15 cellular contexts compared by ENCODE assay signal in genomic region chr5:160054831-160055230, GRCh38. TPM values are rescaled to one million over a fixed set of nuclear protein-coding genes. Genes with fewer than 3 reads are reported as not detected.
DNase-seq lines count a peak whose midpoint lies in the region; ATAC-seq, FAIRE-seq and TF ChIP-seq lines count a peak whose summit lies in the region.
"Had no signal": no experiment of that assay in that cellular context is flagged by ENCODE, and none has a peak within 500 bp of the region (broad histone marks: within the 10 kb centered on the region; RNA-seq: fewer than 3 reads in every experiment).

No MANE protein-coding gene starts in this region.

- no peaks in the 10 kb centered on the region for H4K20me1 ChIP-seq in astrocyte (ENCODE audit: insufficient read depth, low read length)

- no peak overlapping the region for H3K4me3 ChIP-seq in AG10803 (ENCODE audit: low read length)
- H3K4me3 ChIP-seq in astrocyte (ENCODE audit: insufficient read depth, low read depth, low read length), result no peak overlapping the region
- no peak overlapping the region for H3K4me3 ChIP-seq in kidney epithelial cell (ENCODE audit: low read depth, low read length)

- no peak for TF ChIP-seq CTCF in AG10803 (conservative IDR thresholded peaks at IDR 0.05; ENCODE audit: low read length)
- TF ChIP-seq CTCF in astrocyte (IDR thresholded peaks at IDR 0.05; ENCODE audit: insufficient read depth, low read depth, low read length), result no peak
- no peak for TF ChIP-seq CTCF in kidney epithelial cell (IDR thresholded peaks at IDR 0.05; ENCODE audit: insufficient read depth, low read length, poor library complexity, severe bottlenecking)

- H3K36me3 Mint-ChIP-seq in astrocyte (ENCODE audit: low read depth, unreplicated experiment), result peaks cover 16% of the 10 kb centered on the region
- H3K36me3 Mint-ChIP-seq in activated T-helper 1 cell treated with anti-CD3 and anti-CD28 coated beads, Interleukin-12 subunit alpha, Interleukin-12 subunit beta, Interleukin-2, Interleukin-4 antibody, amounts not matched to agents 30 ng/mL and 10 ng/mL and 1 ng/mL, durations not matched to agents 14 hours and 24 hours and 36 hours (ENCODE audit: low read depth), result peaks cover 49% of the 10 kb centered on the region

- H3K36me3 ChIP-seq in astrocyte (ENCODE audit: insufficient read depth, low read length), result peaks cover 34% of the 10 kb centered on the region
- H3K36me3 ChIP-seq in kidney epithelial cell (ENCODE audit: control insufficient read depth, insufficient read depth, low read length), result peaks cover 3% of the 10 kb centered on the region

- no peaks in the 10 kb centered on the region for H3K79me2 ChIP-seq in astrocyte (ENCODE audit: insufficient read depth, low read length)

- no peak overlapping the region for H3K9ac ChIP-seq in astrocyte (ENCODE audit: low read length)

- intact Hi-C loops in activated T-helper 1 cell treated with anti-CD3 and anti-CD28 coated beads, Interleukin-12 subunit alpha, Interleukin-12 subunit beta, Interleukin-2, Interleukin-4 antibody, amounts not matched to agents 30 ng/mL and 10 ng/mL and 1 ng/mL, durations not matched to agents 14 hours and 24 hours and 36 hours (cut with micrococcal nuclease), result no loop called here

- no peak for ATAC-seq in GM18519 (IDR thresholded peaks at IDR 0.05; ENCODE audit: low FRiP score, unreplicated experiment)
- no peak for ATAC-seq in HG03097 (IDR thresholded peaks at IDR 0.05; ENCODE audit: low FRiP score, unreplicated experiment)
- ATAC-seq: activated CD4-positive, CD25-positive, alpha-beta regulatory T cell treated with anti-CD3 and anti-CD28 coated beads, Interleukin-2, amount 50 U/mL, for 24 hours had no signal

- H3K27me3 Mint-ChIP-seq in astrocyte (ENCODE audit: low read depth, unreplicated experiment), result no peaks in the 10 kb centered on the region
- no peaks in the 10 kb centered on the region for H3K27me3 Mint-ChIP-seq in activated T-helper 1 cell treated with anti-CD3 and anti-CD28 coated beads, Interleukin-12 subunit alpha, Interleukin-12 subunit beta, Interleukin-2, Interleukin-4 antibody, amounts not matched to agents 30 ng/mL and 10 ng/mL and 1 ng/mL, durations not matched to agents 14 hours and 24 hours and 36 hours (ENCODE audit: insufficient read depth)
- H3K27me3 Mint-ChIP-seq: activated naive CD8-positive, alpha-beta T cell had no signal

- H3K4me2 ChIP-seq in astrocyte (ENCODE audit: low read length), result no peak overlapping the region

- peak overlapping the region; percentile 48 for H3K27ac ChIP-seq in astrocyte (ENCODE audit: low read depth, low read length)

- no peak for FAIRE-seq in astrocyte (lab: Jason Lieb, UNC)
- FAIRE-seq: keratinocyte had no signal

- H3K27ac Mint-ChIP-seq in astrocyte (ENCODE audit: unreplicated experiment), result peak overlapping the region; percentile 50
- no peak overlapping the region for H3K27ac Mint-ChIP-seq in activated T-helper 1 cell treated with anti-CD3 and anti-CD28 coated beads, Interleukin-12 subunit alpha, Interleukin-12 subunit beta, Interleukin-2, Interleukin-4 antibody, amounts not matched to agents 30 ng/mL and 10 ng/mL and 1 ng/mL, durations not matched to agents 14 hours and 24 hours and 36 hours
- H3K27ac Mint-ChIP-seq: activated naive CD8-positive, alpha-beta T cell; endodermal cell had no signal

- DNase-seq in AG10803 (ENCODE audit: low read depth) (peak; percentile 21), HS-5 (ENCODE audit: low read depth) (peak; percentile 18), astrocyte (ENCODE audit: low read depth) (peak; percentile 17), kidney epithelial cell (ENCODE audit: low read depth) (peak; percentile 18), NCI-H2107 (lab: John Stamatoyannopoulos, UW) (no peak)
- no peak for DNase-seq in activated T-helper 1 cell treated with anti-CD3 and anti-CD28 coated beads, Interleukin-12 subunit alpha, Interleukin-12 subunit beta, Interleukin-2, Interleukin-4 antibody, amounts not matched to agents 30 ng/mL and 10 ng/mL and 1 ng/mL, durations not matched to agents 14 hours and 24 hours and 36 hours (ENCODE audit: low spot score)
- DNase-seq: BE2C, caudate nucleus, DMS 273 treated with DMSO at 0.1 percent for 48 hours, endodermal cell had no signal

- peaks cover 14% of the 10 kb centered on the region for H3K4me1 ChIP-seq in astrocyte (ENCODE audit: insufficient read depth, low read length)
- H3K4me1 ChIP-seq: BE2C had no signal

- no peak overlapping the region for H2AFZ ChIP-seq in astrocyte (ENCODE audit: low read depth, low read length)

- H3K9me3 ChIP-seq in astrocyte (ENCODE audit: insufficient read depth, low read depth, low read length), result no peaks in the 10 kb centered on the region
- H3K9me3 ChIP-seq: BE2C had no signal

- H3K4me3 Mint-ChIP-seq in astrocyte (ENCODE audit: unreplicated experiment), result no peak overlapping the region
- H3K4me3 Mint-ChIP-seq in activated T-helper 1 cell treated with anti-CD3 and anti-CD28 coated beads, Interleukin-12 subunit alpha, Interleukin-12 subunit beta, Interleukin-2, Interleukin-4 antibody, amounts not matched to agents 30 ng/mL and 10 ng/mL and 1 ng/mL, durations not matched to agents 14 hours and 24 hours and 36 hours, result no peak overlapping the region
- H3K4me3 Mint-ChIP-seq: activated naive CD8-positive, alpha-beta T cell; endodermal cell had no signal

- H3K27me3 ChIP-seq in astrocyte (ENCODE audit: insufficient read depth, low read length) (no peaks in the 10 kb centered on the region), kidney epithelial cell (ENCODE audit: control insufficient read depth, insufficient read depth, low read length) (no peaks in the 10 kb centered on the region)
- H3K27me3 ChIP-seq: BE2C had no signal

- peaks cover 4% of the 10 kb centered on the region for H3K9me3 Mint-ChIP-seq in astrocyte (ENCODE audit: unreplicated experiment)
- H3K9me3 Mint-ChIP-seq in activated T-helper 1 cell treated with anti-CD3 and anti-CD28 coated beads, Interleukin-12 subunit alpha, Interleukin-12 subunit beta, Interleukin-2, Interleukin-4 antibody, amounts not matched to agents 30 ng/mL and 10 ng/mL and 1 ng/mL, durations not matched to agents 14 hours and 24 hours and 36 hours, result no peaks in the 10 kb centered on the region

- H3K4me1 Mint-ChIP-seq in astrocyte (ENCODE audit: low read depth, unreplicated experiment), result peaks cover 14% of the 10 kb centered on the region
- H3K4me1 Mint-ChIP-seq in activated T-helper 1 cell treated with anti-CD3 and anti-CD28 coated beads, Interleukin-12 subunit alpha, Interleukin-12 subunit beta, Interleukin-2, Interleukin-4 antibody, amounts not matched to agents 30 ng/mL and 10 ng/mL and 1 ng/mL, durations not matched to agents 14 hours and 24 hours and 36 hours (ENCODE audit: low read depth), result no peaks in the 10 kb centered on the region
- H3K4me1 Mint-ChIP-seq: endodermal cell had no signal

RNA-seq across cellular contexts. Expression of gene TTC1, which starts 45.9 kb away (rescaled TPM):
- 53.9 and 61.2 TPM in 2 replicates for total RNA-seq in astrocyte
- total RNA-seq in kidney epithelial cell, result 62.7 and 65.4 TPM in 2 replicates
- total RNA-seq in activated T-helper 1 cell treated with anti-CD3 and anti-CD28 coated beads, Interleukin-12 subunit alpha, Interleukin-12 subunit beta, Interleukin-2, Interleukin-4 antibody, amounts not matched to agents 30 ng/mL and 10 ng/mL and 1 ng/mL, durations not matched to agents 14 hours and 24 hours and 36 hours, result 65.9 and 69.1 TPM in 2 replicates

Comparison
In these comparisons a context has a peak if more than half of its experiments do, and no peak if none do; other contexts are left out.
1. DNase-seq: peak in AG10803 (single experiment), HS-5 (single experiment), astrocyte (single experiment) and kidney epithelial cell (single experiment); none in NCI-H2107 (single experiment) and activated T-helper 1 cell treated with anti-CD3 and anti-CD28 coated beads, Interleukin-12 subunit alpha, Interleukin-12 subunit beta, Interleukin-2, Interleukin-4 antibody, amounts not matched to agents 30 ng/mL and 10 ng/mL and 1 ng/mL, durations not matched to agents 14 hours and 24 hours and 36 hours (single experiment).